1 cellular context compared by ENCODE assay signal in genomic region chr19:1373534-1374249, GRCh38.
TF ChIP-seq lines count a peak whose summit lies in the region.

No MANE protein-coding gene starts in this region.

TF ChIP-seq in HEK293, 187 proteins besides CTCF, POLR2A, EP300 and RAD21 (continued from another document):
- 0 out of 2 replicates have a peak, but pooled peaks have one; percentile 32 for TF ChIP-seq PATZ1 (tag by site-specific recombination; IDR thresholded peaks at IDR 0.05)
- no peak for TF ChIP-seq OVOL3 (tag by site-specific recombination; IDR thresholded peaks at IDR 0.05)
- TF ChIP-seq ZNF692 (tag by site-specific recombination; IDR thresholded peaks at IDR 0.05) = peak; percentile 98
- TF ChIP-seq KLF1 (tag by site-specific recombination; IDR thresholded peaks at IDR 0.05) = no peak
- TF ChIP-seq ZNF544 (tag by site-specific recombination; IDR thresholded peaks at IDR 0.05) = no peak
